1 cellular context compared by ENCODE assay signal in genomic region chr17:50549256-50549941, GRCh38.
TF ChIP-seq lines count a peak whose summit lies in the region.

No MANE protein-coding gene starts in this region.

TF ChIP-seq in GM23338, 12 proteins besides CTCF, POLR2A, EP300 and RAD21 (continued from another document):
- TF ChIP-seq ZNF462 (CRISPR knock-in tag; IDR thresholded peaks at IDR 0.05), result no peak
- no peak for TF ChIP-seq POLR2AphosphoS5 (IDR thresholded peaks at IDR 0.05; ENCODE audit: low read depth)
- no peak for TF ChIP-seq NANOG (IDR thresholded peaks at IDR 0.05; ENCODE audit: borderline replicate concordance)
- no peak for TF ChIP-seq EZH2phosphoT487 (IDR thresholded peaks at IDR 0.05; ENCODE audit: unreplicated experiment)
- no peak for TF ChIP-seq ETS1 (IDR thresholded peaks at IDR 0.05)
- no peak for TF ChIP-seq ZNF331 (CRISPR knock-in tag; IDR thresholded peaks at IDR 0.05; ENCODE audit: low read depth)
- TF ChIP-seq ZNF114 (CRISPR knock-in tag; IDR thresholded peaks at IDR 0.05), result no peak
- TF ChIP-seq REST (IDR thresholded peaks at IDR 0.05; ENCODE audit: unreplicated experiment), result no peak
- TF ChIP-seq EZH2 (IDR thresholded peaks at IDR 0.05; ENCODE audit: low read depth, unreplicated experiment), result no peak
- no peak for TF ChIP-seq JUNB (IDR thresholded peaks at IDR 0.05; ENCODE audit: unreplicated experiment)
